1 cellular context compared by ENCODE assay signal in genomic region chr19:12796146-12797071, GRCh38.
TF ChIP-seq lines count a peak whose summit lies in the region.

No MANE protein-coding gene starts in this region.

TF ChIP-seq in SK-N-SH treated with all-trans-retinoic acid at 6 μM for 48 hours, 23 proteins besides CTCF, POLR2A, EP300 and RAD21 (continued from another document):
- TF ChIP-seq POU6F1 (CRISPR knock-in tag; IDR thresholded peaks at IDR 0.05; ENCODE audit: borderline replicate concordance, low read depth), result no peak
- TF ChIP-seq CREB5 (CRISPR knock-in tag; IDR thresholded peaks at IDR 0.05; ENCODE audit: low read depth), result no peak
- no peak for TF ChIP-seq TOX (CRISPR knock-in tag; IDR thresholded peaks at IDR 0.05; ENCODE audit: borderline replicate concordance)
- TF ChIP-seq SNAI2 (CRISPR knock-in tag; IDR thresholded peaks at IDR 0.05), result no peak
- TF ChIP-seq CSDC2 (CRISPR knock-in tag; IDR thresholded peaks at IDR 0.05), result no peak
- no peak for TF ChIP-seq ESRRG (CRISPR knock-in tag; IDR thresholded peaks at IDR 0.05)
- TF ChIP-seq ZFP30 (CRISPR knock-in tag; IDR thresholded peaks at IDR 0.05), result no peak
- TF ChIP-seq PATZ1 (CRISPR knock-in tag; IDR thresholded peaks at IDR 0.05; ENCODE audit: borderline replicate concordance), result no peak
- no peak for TF ChIP-seq GLIS3 (CRISPR knock-in tag; IDR thresholded peaks at IDR 0.05)
- no peak for TF ChIP-seq ZNF8 (CRISPR knock-in tag; IDR thresholded peaks at IDR 0.05)
- no peak for TF ChIP-seq PPARA (CRISPR knock-in tag; IDR thresholded peaks at IDR 0.05; ENCODE audit: borderline replicate concordance)
